24 cellular contexts compared by ENCODE assay signal in genomic region chr22:46491936-46492335, GRCh38. TPM values are rescaled to one million over a fixed set of nuclear protein-coding genes. Genes with fewer than 3 reads are reported as not detected.
DNase-seq lines count a peak whose midpoint lies in the region; ATAC-seq, FAIRE-seq and TF ChIP-seq lines count a peak whose summit lies in the region.
"Had no signal": no experiment of that assay in that cellular context is flagged by ENCODE, and none has a peak within 500 bp of the region (broad histone marks: within the 10 kb centered on the region; RNA-seq: fewer than 3 reads in every experiment).

No MANE protein-coding gene starts in this region.

- no peak for ATAC-seq in gastroesophageal sphincter
- ATAC-seq: activated naive CD8-positive, alpha-beta T cell treated with anti-CD3 and anti-CD28 coated beads, Interleukin-2, amount 50 U/mL, for 24 hours; body of pancreas; heart left ventricle had no signal

- H3K9me1 ChIP-seq in keratinocyte (ENCODE audit: control insufficient read depth, extremely low read depth, insufficient read depth, low read length) = no peaks in the 10 kb centered on the region

- dilution Hi-C loops in keratinocyte (cut with MboI; ENCODE audit: extremely low pct_ligation_motif_present, low sequenced_read_pairs) = no loop called here

- peaks cover 3% of the 10 kb centered on the region for H3K79me2 ChIP-seq in keratinocyte (ENCODE audit: control insufficient read depth, insufficient read depth, low read length)

- 49 to 68% methylated on average over 2 to 8 of the region's 11 CpGs for WGBS in gastroesophageal sphincter (ENCODE audit: low coverage in 1 of 2), 2 donors

- no peak overlapping the region for H3K4me2 ChIP-seq in keratinocyte (ENCODE audit: control insufficient read depth, extremely low read depth, insufficient read depth, low read depth, low read length)
- H3K4me2 ChIP-seq: PC-9 had no signal

- no peak overlapping the region for H2AFZ ChIP-seq in keratinocyte (ENCODE audit: control insufficient read depth, low read length)
- H2AFZ ChIP-seq: PC-9 had no signal

- H3K4me1 ChIP-seq in keratinocyte (ENCODE audit: control insufficient read depth, extremely low read depth, insufficient read depth, low read length) = peaks cover 3% of the 10 kb centered on the region
- no peaks in the 10 kb centered on the region for H3K4me1 ChIP-seq in gastroesophageal sphincter
- H3K4me1 ChIP-seq: body of pancreas, colonic mucosa had no signal

- TF ChIP-seq CTCF in keratinocyte (optimal IDR thresholded peaks at IDR 0.05 in 1 of 3, IDR thresholded peaks at IDR 0.05 in 1 of 3, conservative IDR thresholded peaks at IDR 0.05 in 1 of 3; ENCODE audit: extremely low read depth in 1 of 3, insufficient read depth in 2 of 3, low read length in 3 of 3) (no peak), coronary artery (IDR thresholded peaks at IDR 0.05) (no peak), gastroesophageal sphincter (IDR thresholded peaks at IDR 0.05) (no peak)

- TF ChIP-seq POLR2A in gastroesophageal sphincter (IDR thresholded peaks at IDR 0.05) = no peak

- no peak overlapping the region for H3K9ac ChIP-seq in keratinocyte (ENCODE audit: control insufficient read depth, extremely low read depth, insufficient read depth, low read length)

- H3K27ac ChIP-seq in keratinocyte (ENCODE audit: control insufficient read depth, insufficient read depth, low read length) = no peak overlapping the region
- no peak overlapping the region for H3K27ac ChIP-seq in coronary artery
- no peak overlapping the region for H3K27ac ChIP-seq in gastroesophageal sphincter
- H3K27ac ChIP-seq: body of pancreas, colonic mucosa, heart left ventricle, neutrophil, PC-9 had no signal

- DNase-seq in AG08395 (ENCODE audit: low spot score) (peak; percentile 58), ELF-1 (ENCODE audit: low read depth, low spot score) (peak; percentile 77), cerebellum (ENCODE audit: low spot score) (peak; percentile 9), keratinocyte (ENCODE audit: low read depth, low spot score) (no peak), coronary artery (ENCODE audit: low spot score) (no peak), NCI-H82 (lab: John Stamatoyannopoulos, UW) (no peak), NCI-H524 treated with DMSO at 0.1 percent for 48 hours (lab: John Stamatoyannopoulos, UW) (no peak)
- DNase-seq: activated CD4-positive, alpha-beta T cell treated with anti-CD3 and anti-CD28 coated beads for 4 hours; activated CD8-positive, alpha-beta memory T cell treated with anti-CD3 and anti-CD28 coated beads for 24 hours; activated gamma-delta T cell treated with Interleukin-2 at 50 U/mL for 16 hours; activated naive CD8-positive, alpha-beta T cell treated with anti-CD3 and anti-CD28 coated beads, Interleukin-2, amount 50 U/mL, for 24 hours; activated T-cell treated with anti-CD3 and anti-CD28 coated beads, Interleukin-2, amount 50 U/mL, for 1 hour; body of pancreas; colonic mucosa; COR-L47; endodermal cell; heart left ventricle; KG1; NCI-H1417 treated with DMSO at 0.1 percent for 48 hours; NCI-H2107; T-helper 2 cell had no signal

- peak; percentile 65 for FAIRE-seq in keratinocyte (lab: Jason Lieb, UNC)

- H3K4me3 ChIP-seq in keratinocyte (ENCODE audit: control insufficient read depth in 2 of 3, extremely low read depth in 1 of 3, insufficient read depth in 2 of 3, low read depth in 1 of 3, low read length in 3 of 3) (no peak overlapping the region), coronary artery (no peak overlapping the region), gastroesophageal sphincter (no peak overlapping the region)
- H3K4me3 ChIP-seq: body of pancreas, colonic mucosa, heart left ventricle, PC-9 had no signal

- no peak for TF ChIP-seq EP300 in gastroesophageal sphincter (IDR thresholded peaks at IDR 0.05)

- H4K20me1 ChIP-seq in keratinocyte (ENCODE audit: control insufficient read depth, extremely low read depth, insufficient read depth, low read length) = no peaks in the 10 kb centered on the region

- H3K9me3 ChIP-seq in keratinocyte (ENCODE audit: control insufficient read depth, low read depth, low read length) (no peaks in the 10 kb centered on the region), gastroesophageal sphincter (no peaks in the 10 kb centered on the region)
- H3K9me3 ChIP-seq: body of pancreas, colonic mucosa, heart left ventricle, neutrophil had no signal

- no peaks in the 10 kb centered on the region for H3K27me3 ChIP-seq in keratinocyte (ENCODE audit: control insufficient read depth, extremely low read depth, insufficient read depth, low read length)
- H3K27me3 ChIP-seq in gastroesophageal sphincter = peaks cover 12% of the 10 kb centered on the region
- H3K27me3 ChIP-seq: body of pancreas, colonic mucosa, heart left ventricle, neutrophil had no signal

- peaks cover 0 to 1% of the 10 kb centered on the region in 2 experiments for H3K36me3 ChIP-seq in keratinocyte (ENCODE audit: control insufficient read depth in 2 of 2, extremely low read depth in 1 of 2, insufficient read depth in 2 of 2, low read length in 2 of 2)
- no peaks in the 10 kb centered on the region for H3K36me3 ChIP-seq in gastroesophageal sphincter
- H3K36me3 ChIP-seq: colonic mucosa, heart left ventricle, neutrophil had no signal

RNA-seq across cellular contexts. Expression of gene CELSR1, which starts 45.5 kb away (rescaled TPM):
- total RNA-seq in cerebellum = 7.8 TPM
- polyA plus RNA-seq in keratinocyte = 16.1 to 23.2 TPM (median 20.6 TPM) in 3 replicates
- 6.0 TPM for polyA plus RNA-seq in keratinocyte (2011; ENCODE audit: low read depth)
- 8.0 and 10.0 TPM in 2 replicates for polyA plus RNA-seq in keratinocyte (2011; cell fraction: cytosol; rRNA removed)
- 99.8 and 117 TPM in 2 replicates for polyA plus RNA-seq in keratinocyte (2011; cell fraction: nucleus; rRNA removed)
- 24.8 and 29.0 TPM in 2 replicates for polyA plus RNA-seq in keratinocyte (2012; ENCODE audit: low replicate concordance)
- polyA minus RNA-seq in keratinocyte = 61.3 to 154 TPM (median 62.8 TPM) in 3 replicates
- 39.1 TPM for polyA minus RNA-seq in keratinocyte (2011; cell fraction: cytosol; rRNA and poly(A)+ RNA removed)
- 182 and 191 TPM in 2 replicates for polyA minus RNA-seq in keratinocyte (2011; cell fraction: nucleus; rRNA and poly(A)+ RNA removed)
- total RNA-seq in gastroesophageal sphincter = 1 to 10 TPM; 1.7 to 4.8 (median 4.3) TPM

Comparison
In these comparisons a context has a peak if more than half of its experiments do, and no peak if none do; other contexts are left out.
1. DNase-seq: peak in AG08395 (single experiment), ELF-1 (single experiment) and cerebellum (single experiment); none in keratinocyte (single experiment), coronary artery (single experiment), NCI-H82 (single experiment) and NCI-H524 treated with DMSO at 0.1 percent for 48 hours (single experiment).